In genomic region chr5:9544056-9544455, GRCh38 we compare ENCODE assay signal across 7 cellular contexts. TPM values are rescaled to one million over a fixed set of nuclear protein-coding genes. Genes with fewer than 3 reads are reported as not detected.
DNase-seq lines count a peak whose midpoint lies in the region; ATAC-seq and TF ChIP-seq lines count a peak whose summit lies in the region.

No MANE protein-coding gene starts in this region.

- no peaks in the 10 kb centered on the region; the same call in 1 of the 2 replicates for H3K27me3 ChIP-seq in GM23338 (ENCODE audit: insufficient read depth)
- no peaks in the 10 kb centered on the region for H3K27me3 ChIP-seq in right cardiac atrium (ENCODE audit: control insufficient read depth, insufficient read depth)
- no peaks in the 10 kb centered on the region for H3K27me3 ChIP-seq in skeletal muscle satellite cell (ENCODE audit: control insufficient read depth, insufficient read depth, low read length)

- H3K9me3 Mint-ChIP-seq in GM23338 = no peaks in the 10 kb centered on the region

- ATAC-seq in GM23338 (no peak), SK-N-SH treated with all-trans-retinoic acid at 6 μM for 48 hours (peak; percentile 31), right cardiac atrium (no peak)

- peak overlapping the region; percentile 74 for H3K4me3 Mint-ChIP-seq in GM23338

- no peaks in the 10 kb centered on the region for H3K36me3 ChIP-seq in GM23338 (ENCODE audit: insufficient read depth)
- peaks cover 5% of the 10 kb centered on the region for H3K36me3 ChIP-seq in skeletal muscle satellite cell (ENCODE audit: insufficient read depth, low read length)

- H3K4me1 ChIP-seq in GM23338 (ENCODE audit: insufficient read depth) (peaks cover 12% of the 10 kb centered on the region), right cardiac atrium (ENCODE audit: control insufficient read depth, insufficient read depth, low read length) (no peaks in the 10 kb centered on the region), skeletal muscle satellite cell (ENCODE audit: control insufficient read depth, insufficient read depth, low read length) (peaks cover 24% of the 10 kb centered on the region)

- peak overlapping the region; percentile 80 for H3K9ac ChIP-seq in skeletal muscle satellite cell (ENCODE audit: low read depth, low read length)

- H3K27ac Mint-ChIP-seq in GM23338 = no peak overlapping the region

- H3K9me3 ChIP-seq in right cardiac atrium (ENCODE audit: control insufficient read depth, low read length) = no peaks in the 10 kb centered on the region
- no peaks in the 10 kb centered on the region for H3K9me3 ChIP-seq in skeletal muscle satellite cell (replicated peaks; ENCODE audit: low read length)

- intact Hi-C loops in right cardiac atrium (cut with DNase I) = loop anchor here in 2 of 4 donors (10.0 kb wide), 2 partner anchors 179 to 259 kb away; no protein-coding TSS in a partner anchor

- DNase-seq in GM23338 (ENCODE audit: low spot score) (no peak), right cardiac atrium (no peak), iPS-NIHi11 (ENCODE audit: low spot score) (no peak), putamen (ENCODE audit: low spot score) (no peak), NK-92 (lab: John Stamatoyannopoulos, UW; ENCODE audit: unreplicated experiment) (no peak)

- no peaks in the 10 kb centered on the region for H3K9me2 ChIP-seq in GM23338 (ENCODE audit: insufficient read depth)

- H3K4me2 ChIP-seq in GM23338 (peak overlapping the region; percentile 97), skeletal muscle satellite cell (ENCODE audit: low read length) (peak overlapping the region; percentile 98)

- H3K27ac ChIP-seq in GM23338 (ENCODE audit: low read depth) = no peak overlapping the region
- H3K27ac ChIP-seq in right cardiac atrium (ENCODE audit: low read length) = peak overlapping the region; percentile 75

- 0 out of 2 replicates have a peak, but pooled peaks cover 6% of the 10 kb centered on the region for H4K20me1 ChIP-seq in GM23338 (replicated peaks; ENCODE audit: insufficient read depth)

- H3K4me3 ChIP-seq in GM23338 = peak overlapping the region; percentile 95
- H3K4me3 ChIP-seq in right cardiac atrium (ENCODE audit: low read length) = peak overlapping the region; percentile 54
- H3K4me3 ChIP-seq in skeletal muscle satellite cell (ENCODE audit: low read length) = peak overlapping the region; percentile 89

- WGBS in right cardiac atrium = 12% methylated on average over 6 of the region's 6 CpGs

- TF ChIP-seq CTCF in GM23338 (conservative IDR thresholded peaks at IDR 0.05; ENCODE audit: low read depth in 2 of 2) = no peak

- H3K4me1 Mint-ChIP-seq in GM23338 = peaks cover 20% of the 10 kb centered on the region

- H3F3A ChIP-seq in GM23338 (replicated peaks; ENCODE audit: low read depth) = no peaks in the 10 kb centered on the region

- peaks cover 5% of the 10 kb centered on the region for H3K27me3 Mint-ChIP-seq in GM23338 (ENCODE audit: insufficient read depth, low read depth, poor library complexity)

- H2AFZ ChIP-seq in GM23338 = no peak overlapping the region

- peaks cover 4% of the 10 kb centered on the region; the same call in 1 of the 3 replicates for H3K36me3 Mint-ChIP-seq in GM23338 (ENCODE audit: low read depth)

- peaks cover 14% of the 10 kb centered on the region; the same call in 1 of the 2 replicates for H3K79me2 ChIP-seq in GM23338 (replicated peaks; ENCODE audit: insufficient read depth)

TF ChIP-seq in GM23338, 12 proteins besides CTCF, POLR2A, EP300 and RAD21 (continues in another document):
- no peak for TF ChIP-seq REST (IDR thresholded peaks at IDR 0.05; ENCODE audit: unreplicated experiment)

TF ChIP-seq in SK-N-SH treated with all-trans-retinoic acid at 6 μM for 48 hours, 23 proteins besides CTCF, POLR2A, EP300 and RAD21 (continues in another document):
- TF ChIP-seq CSDC2 (CRISPR knock-in tag; IDR thresholded peaks at IDR 0.05) (no peak), ZNF565 (CRISPR knock-in tag; conservative IDR thresholded peaks at IDR 0.05; ENCODE audit: low read depth) (no peak), PATZ1 (CRISPR knock-in tag; IDR thresholded peaks at IDR 0.05; ENCODE audit: borderline replicate concordance) (no peak), ZNF8 (CRISPR knock-in tag; IDR thresholded peaks at IDR 0.05) (no peak), ISL1 (CRISPR knock-in tag; IDR thresholded peaks at IDR 0.05) (no peak), TSHZ2 (CRISPR knock-in tag; IDR thresholded peaks at IDR 0.05) (no peak), ZFP3 (CRISPR knock-in tag; IDR thresholded peaks at IDR 0.05) (no peak), BACH2 (CRISPR knock-in tag; IDR thresholded peaks at IDR 0.05; ENCODE audit: borderline replicate concordance) (no peak), TOX (CRISPR knock-in tag; IDR thresholded peaks at IDR 0.05; ENCODE audit: borderline replicate concordance) (no peak), PPARA (CRISPR knock-in tag; IDR thresholded peaks at IDR 0.05; ENCODE audit: borderline replicate concordance) (no peak), ZFP30 (CRISPR knock-in tag; IDR thresholded peaks at IDR 0.05) (no peak), ESRRG (CRISPR knock-in tag; IDR thresholded peaks at IDR 0.05) (no peak), POU6F1 (CRISPR knock-in tag; IDR thresholded peaks at IDR 0.05; ENCODE audit: borderline replicate concordance, low read depth) (no peak), SNAI2 (CRISPR knock-in tag; IDR thresholded peaks at IDR 0.05) (no peak), CREB5 (CRISPR knock-in tag; IDR thresholded peaks at IDR 0.05; ENCODE audit: low read depth) (no peak), ZC3H10 (CRISPR knock-in tag; IDR thresholded peaks at IDR 0.05) (no peak), ARNTL (CRISPR knock-in tag; IDR thresholded peaks at IDR 0.05; ENCODE audit: borderline replicate concordance, low read depth) (no peak)

RNA-seq across cellular contexts. Expression of gene SEMA5A, which starts 1.8 kb away (rescaled TPM):
- 6.9 and 8.1 TPM in 2 replicates for total RNA-seq in GM23338 (2014; rRNA removed; shearing (Covaris generic))
- polyA plus RNA-seq in GM23338 (2016; fragmentation: Nextera tagmentation; extraction: Ambion mirVana) (1.8 and 2.1 TPM in 2 replicates), right cardiac atrium (6.7 TPM)
- total RNA-seq in right cardiac atrium = 10 to 100 TPM; 23.2 to 28.2 (median 25.3) TPM
- 7.4 and 21.8 TPM in 2 replicates for total RNA-seq in skeletal muscle satellite cell (2012; rRNA removed)
